21 cellular contexts compared by ENCODE assay signal in genomic region chr4:142572076-142572475, GRCh38.
"Had no signal": no experiment of that assay in that cellular context is flagged by ENCODE, and none has a peak within 500 bp of the region (broad histone marks: within the 10 kb centered on the region; RNA-seq: fewer than 3 reads in every experiment).

No MANE protein-coding gene starts in this region.

- H3K36me3 Mint-ChIP-seq: natural killer cell treated with Interleukin-12 subunit alpha and Interleukin-12 subunit beta and Interleukin-15 and Interleukin-18, amount 100 ng/mL, for 72 hours; type B pancreatic cell had no signal

- DNase-seq: activated B cell treated with CpG ODN at 0.5 μM for 24 hours; activated CD4-positive, alpha-beta T cell treated with anti-CD3 and anti-CD28 coated beads for 4 hours; anterior cingulate cortex; body of pancreas; left ventricle myocardium superior; mammary epithelial cell; midbrain; stimulated activated CD4-positive, alpha-beta T cell treated with anti-CD3 and anti-CD28 coated beads, Interleukin-2, amount 100 ng/mL, for 48 hours; stimulated activated naive CD4-positive, alpha-beta T cell treated with Interleukin-2 at 50 U/mL for 16 hours; T-helper 1 cell; T1000 had no signal

- H3K9me3 ChIP-seq: body of pancreas, gastroesophageal sphincter, thoracic aorta, vagina had no signal

- H3K27me3 Mint-ChIP-seq: activated B cell treated with CpG ODN at 0.5 μM for 24 hours; natural killer cell treated with Interleukin-12 subunit alpha and Interleukin-12 subunit beta and Interleukin-15 and Interleukin-18, amount 100 ng/mL, for 72 hours; progenitor cell of endocrine pancreas; type B pancreatic cell had no signal

- ATAC-seq: body of pancreas; gastroesophageal sphincter; left ventricle myocardium superior; natural killer cell treated with Interleukin-12 subunit alpha and Interleukin-12 subunit beta and Interleukin-15 and Interleukin-18, amount 100 ng/mL, for 72 hours had no signal

- FAIRE-seq: islet of Langerhans had no signal

- H3K36me3 ChIP-seq: cardiac muscle cell, gastroesophageal sphincter, thoracic aorta, vagina had no signal

- H3K27ac ChIP-seq: body of pancreas, cardiac muscle cell, epithelial cell of prostate, gastroesophageal sphincter, thoracic aorta, vagina had no signal

- H3K9me3 Mint-ChIP-seq: activated B cell treated with CpG ODN at 0.5 μM for 24 hours; activated T-helper 1 cell treated with anti-CD3 and anti-CD28 coated beads, Interleukin-12 subunit alpha, Interleukin-12 subunit beta, Interleukin-2, Interleukin-4 antibody, amounts not matched to agents 30 ng/mL and 10 ng/mL and 1 ng/mL, durations not matched to agents 14 hours and 24 hours and 36 hours; type B pancreatic cell had no signal

- H3K4me1 Mint-ChIP-seq: activated B cell treated with CpG ODN at 0.5 μM for 24 hours had no signal

- H3K27ac Mint-ChIP-seq: activated B cell treated with CpG ODN at 0.5 μM for 24 hours; activated T-helper 1 cell treated with anti-CD3 and anti-CD28 coated beads, Interleukin-12 subunit alpha, Interleukin-12 subunit beta, Interleukin-2, Interleukin-4 antibody, amounts not matched to agents 30 ng/mL and 10 ng/mL and 1 ng/mL, durations not matched to agents 14 hours and 24 hours and 36 hours; natural killer cell treated with Interleukin-12 subunit alpha and Interleukin-12 subunit beta and Interleukin-15 and Interleukin-18, amount 100 ng/mL, for 72 hours; progenitor cell of endocrine pancreas; type B pancreatic cell had no signal

- H3K27me3 ChIP-seq: body of pancreas, cardiac muscle cell, gastroesophageal sphincter, vagina had no signal

- H3K4me3 Mint-ChIP-seq: activated B cell treated with CpG ODN at 0.5 μM for 24 hours; activated T-helper 1 cell treated with anti-CD3 and anti-CD28 coated beads, Interleukin-12 subunit alpha, Interleukin-12 subunit beta, Interleukin-2, Interleukin-4 antibody, amounts not matched to agents 30 ng/mL and 10 ng/mL and 1 ng/mL, durations not matched to agents 14 hours and 24 hours and 36 hours; natural killer cell treated with Interleukin-12 subunit alpha and Interleukin-12 subunit beta and Interleukin-15 and Interleukin-18, amount 100 ng/mL, for 72 hours; type B pancreatic cell had no signal

- H3K4me3 ChIP-seq: body of pancreas, cardiac muscle cell, gastroesophageal sphincter, thoracic aorta, vagina had no signal
